Comparison of ENCODE assay signal across 13 cellular contexts in genomic region chr22:29300807-29301601, GRCh38. TPM values are rescaled to one million over a fixed set of nuclear protein-coding genes. Genes with fewer than 3 reads are reported as not detected.
DNase-seq lines count a peak whose midpoint lies in the region; ATAC-seq and TF ChIP-seq lines count a peak whose summit lies in the region.
"Had no signal": no experiment of that assay in that cellular context is flagged by ENCODE, and none has a peak within 500 bp of the region (broad histone marks: within the 10 kb centered on the region; RNA-seq: fewer than 3 reads in every experiment).

No MANE protein-coding gene starts in this region.

- ATAC-seq in activated CD4-positive, alpha-beta T cell treated with anti-CD3 and anti-CD28 coated beads for 36 hours, result peak; percentile 13
- ATAC-seq in activated naive CD8-positive, alpha-beta T cell treated with anti-CD3 and anti-CD28 coated beads, Interleukin-2, amount 10 ng/mL, durations not matched to agents 7 days and 5 days (ENCODE audit: low read depth), result no peak
- ATAC-seq in HG03135 (IDR thresholded peaks at IDR 0.05; ENCODE audit: unreplicated experiment), result no peak
- no peak for ATAC-seq in sciatic nerve
- ATAC-seq: body of pancreas had no signal

- H3K27me3 Mint-ChIP-seq in activated CD4-positive, alpha-beta T cell treated with anti-CD3 and anti-CD28 coated beads for 36 hours, result peaks cover 14% of the 10 kb centered on the region
- H3K27me3 Mint-ChIP-seq in activated naive CD8-positive, alpha-beta T cell treated with anti-CD3 and anti-CD28 coated beads, Interleukin-2, amount 10 ng/mL, durations not matched to agents 7 days and 5 days, result peaks cover 2% of the 10 kb centered on the region
- no peaks in the 10 kb centered on the region for H3K27me3 Mint-ChIP-seq in nephron progenitor cell (ENCODE audit: low read depth, poor library complexity)

- CTCF ChIA-PET in activated CD4-positive, alpha-beta T cell treated with anti-CD3 and anti-CD28 coated beads for 36 hours (lab: Charles Lee), result no interaction called here

- no peak for DNase-seq in activated CD4-positive, alpha-beta T cell treated with anti-CD3 and anti-CD28 coated beads for 36 hours
- no peak for DNase-seq in activated CD4-positive, alpha-beta T cell treated with anti-CD3 and anti-CD28 coated beads for 1 hour
- DNase-seq in HT-29 (ENCODE audit: low spot score), result peak; percentile 30
- no peak for DNase-seq in activated naive CD8-positive, alpha-beta T cell treated with anti-CD3 and anti-CD28 coated beads, Interleukin-2, amount 10 ng/mL, durations not matched to agents 7 days and 5 days
- DNase-seq in nephron progenitor cell, result no peak
- no peak for DNase-seq in COLO668 (lab: John Stamatoyannopoulos, UW; ENCODE audit: unreplicated experiment)
- no peak for DNase-seq in sciatic nerve (ENCODE audit: low spot score)
- DNase-seq: activated CD4-positive, alpha-beta T cell treated with anti-CD3 and anti-CD28 coated beads for 4 hours; SHP77; spleen; stimulated activated CD8-positive, alpha-beta memory T cell treated with anti-CD3 and anti-CD28 coated beads, Interleukin-4, amount 100 ng/mL, for 48 hours had no signal

- no peaks in the 10 kb centered on the region for H3K9me3 Mint-ChIP-seq in activated CD4-positive, alpha-beta T cell treated with anti-CD3 and anti-CD28 coated beads for 36 hours (ENCODE audit: low read depth)
- no peaks in the 10 kb centered on the region for H3K9me3 Mint-ChIP-seq in activated naive CD8-positive, alpha-beta T cell treated with anti-CD3 and anti-CD28 coated beads, Interleukin-2, amount 10 ng/mL, durations not matched to agents 7 days and 5 days
- H3K9me3 Mint-ChIP-seq in nephron progenitor cell, result no peaks in the 10 kb centered on the region

- no peak for TF ChIP-seq CTCF in nephron progenitor cell (IDR thresholded peaks at IDR 0.05)

- no peak overlapping the region for H3K4me3 Mint-ChIP-seq in activated CD4-positive, alpha-beta T cell treated with anti-CD3 and anti-CD28 coated beads for 36 hours
- no peak overlapping the region for H3K4me3 Mint-ChIP-seq in activated naive CD8-positive, alpha-beta T cell treated with anti-CD3 and anti-CD28 coated beads, Interleukin-2, amount 10 ng/mL, durations not matched to agents 7 days and 5 days
- no peak overlapping the region for H3K4me3 Mint-ChIP-seq in nephron progenitor cell

- POLR2A ChIA-PET in activated CD4-positive, alpha-beta T cell treated with anti-CD3 and anti-CD28 coated beads for 36 hours (lab: Charles Lee), result interaction anchor here (1.1 kb wide), 1 partner anchor 31 kb away, joined by 3 read pairs; no protein-coding TSS in a partner anchor
- POLR2A ChIA-PET in activated naive CD8-positive, alpha-beta T cell treated with anti-CD3 and anti-CD28 coated beads, Interleukin-2, amount 10 ng/mL, durations not matched to agents 7 days and 5 days (lab: Charles Lee), result no interaction called here

- peaks cover 47% of the 10 kb centered on the region for H3K36me3 Mint-ChIP-seq in activated CD4-positive, alpha-beta T cell treated with anti-CD3 and anti-CD28 coated beads for 36 hours (ENCODE audit: low read depth)
- peaks cover 23% of the 10 kb centered on the region for H3K36me3 Mint-ChIP-seq in activated naive CD8-positive, alpha-beta T cell treated with anti-CD3 and anti-CD28 coated beads, Interleukin-2, amount 10 ng/mL, durations not matched to agents 7 days and 5 days
- peaks cover 50% of the 10 kb centered on the region for H3K36me3 Mint-ChIP-seq in nephron progenitor cell (ENCODE audit: low read depth)

- intact Hi-C loops in activated CD4-positive, alpha-beta T cell treated with anti-CD3 and anti-CD28 coated beads for 36 hours (cut with DNase I, micrococcal nuclease), result no loop called here
- intact Hi-C loops in sciatic nerve (cut with DNase I), result loop anchor here (10.0 kb wide), 1 partner anchor 54 kb away; no protein-coding TSS in a partner anchor

- H3K4me1 Mint-ChIP-seq in activated CD4-positive, alpha-beta T cell treated with anti-CD3 and anti-CD28 coated beads for 36 hours, result peaks cover 2% of the 10 kb centered on the region
- H3K4me1 Mint-ChIP-seq in activated naive CD8-positive, alpha-beta T cell treated with anti-CD3 and anti-CD28 coated beads, Interleukin-2, amount 10 ng/mL, durations not matched to agents 7 days and 5 days, result peaks cover 2% of the 10 kb centered on the region
- H3K4me1 Mint-ChIP-seq in nephron progenitor cell, result peaks cover 18% of the 10 kb centered on the region

- no peak overlapping the region for H3K27ac Mint-ChIP-seq in activated CD4-positive, alpha-beta T cell treated with anti-CD3 and anti-CD28 coated beads for 36 hours
- peak overlapping the region; percentile 58 for H3K27ac Mint-ChIP-seq in activated naive CD8-positive, alpha-beta T cell treated with anti-CD3 and anti-CD28 coated beads, Interleukin-2, amount 10 ng/mL, durations not matched to agents 7 days and 5 days
- peak overlapping the region; percentile 85 for H3K27ac Mint-ChIP-seq in nephron progenitor cell

RNA-seq across cellular contexts. Expression of gene GAS2L1, which starts 5.4 kb away (rescaled TPM):
- under 1 TPM; 0.84 to 0.98 TPM for total RNA-seq in activated CD4-positive, alpha-beta T cell treated with anti-CD3 and anti-CD28 coated beads for 36 hours
- total RNA-seq in HT-29 (2014; rRNA removed; shearing (Covaris generic)), result 23.7 and 25.2 TPM in 2 replicates
- 1 to 10 TPM; 8.1 to 9.3 TPM for total RNA-seq in activated naive CD8-positive, alpha-beta T cell treated with anti-CD3 and anti-CD28 coated beads, Interleukin-2, amount 10 ng/mL, durations not matched to agents 7 days and 5 days
- total RNA-seq in sciatic nerve, result 31.8 TPM

RNA-seq across cellular contexts. Expression of gene RASL10A, which starts 14.5 kb away (rescaled TPM):
- under 1 TPM in 1 of 2 experiments, not detected in 1; 0.35 TPM for total RNA-seq in activated CD4-positive, alpha-beta T cell treated with anti-CD3 and anti-CD28 coated beads for 36 hours
- 0.99 and 2.1 TPM in 2 replicates for total RNA-seq in HT-29 (2014; rRNA removed; shearing (Covaris generic))
- 1 to 10 TPM in 1 of 2 experiments, under 1 TPM in 1; 0.80 to 1.1 TPM for total RNA-seq in activated naive CD8-positive, alpha-beta T cell treated with anti-CD3 and anti-CD28 coated beads, Interleukin-2, amount 10 ng/mL, durations not matched to agents 7 days and 5 days
- total RNA-seq in sciatic nerve, result 2.2 TPM

RNA-seq across cellular contexts. Expression of gene EWSR1, which starts 32.9 kb away (rescaled TPM):
- total RNA-seq in activated CD4-positive, alpha-beta T cell treated with anti-CD3 and anti-CD28 coated beads for 36 hours, result 100 to 1,000 TPM; 326 to 567 TPM
- total RNA-seq in HT-29 (2014; rRNA removed; shearing (Covaris generic)), result 372 TPM in 2 replicates
- total RNA-seq in activated naive CD8-positive, alpha-beta T cell treated with anti-CD3 and anti-CD28 coated beads, Interleukin-2, amount 10 ng/mL, durations not matched to agents 7 days and 5 days, result 100 to 1,000 TPM; 284 to 302 TPM
- 194 TPM for total RNA-seq in sciatic nerve

RNA-seq across cellular contexts. Expression of gene RHBDD3, which starts 33.2 kb away (rescaled TPM):
- 10 to 100 TPM; 23.2 to 25.3 TPM for total RNA-seq in activated CD4-positive, alpha-beta T cell treated with anti-CD3 and anti-CD28 coated beads for 36 hours
- total RNA-seq in HT-29 (2014; rRNA removed; shearing (Covaris generic)), result 60.8 and 72.4 TPM in 2 replicates
- 10 to 100 TPM; 27.5 to 30.1 TPM for total RNA-seq in activated naive CD8-positive, alpha-beta T cell treated with anti-CD3 and anti-CD28 coated beads, Interleukin-2, amount 10 ng/mL, durations not matched to agents 7 days and 5 days
- total RNA-seq in sciatic nerve, result 18.0 TPM

Comparison
In these comparisons a context has a peak if more than half of its experiments do, and no peak if none do; other contexts are left out.
1. RNA of gene GAS2L1, which starts 5.4 kb away (total RNA-seq): 31.8 TPM in sciatic nerve (single experiment), 23.7 to 25.2 TPM in HT-29 and 8.1 to 9.3 TPM in activated naive CD8-positive, alpha-beta T cell treated with anti-CD3 and anti-CD28 coated beads, Interleukin-2, amount 10 ng/mL, durations not matched to agents 7 days and 5 days; 0.84 to 0.98 TPM in activated CD4-positive, alpha-beta T cell treated with anti-CD3 and anti-CD28 coated beads for 36 hours; every median in the first group is over 4 times any median in the second.